9 cellular contexts compared by ENCODE assay signal in genomic region chr7:134114992-134115391, GRCh38. TPM values are rescaled to one million over a fixed set of nuclear protein-coding genes. Genes with fewer than 3 reads are reported as not detected.
"Had no signal": no experiment of that assay in that cellular context is flagged by ENCODE, and none has a peak within 500 bp of the region (broad histone marks: within the 10 kb centered on the region; RNA-seq: fewer than 3 reads in every experiment).

No MANE protein-coding gene starts in this region.

- DNase-seq: GOT3, H9, HCEC 1CT, IMR-90, KBM-7 had no signal

- H3K27ac ChIP-seq: KMS-11 had no signal

- H3K9ac ChIP-seq: KMS-11 had no signal

- H3K4me3 Mint-ChIP-seq: H9 had no signal

- FAIRE-seq: H54, HTR-8/SVneo had no signal

- H3K4me2 ChIP-seq: KMS-11 had no signal

RNA-seq across cellular contexts. Expression of gene LRGUK, which starts 12.1 kb away (rescaled TPM):
- total RNA-seq: HT-29, IMR-90 had no signal
